In genomic region chr2:142144547-142144946, GRCh38 we compare ENCODE assay signal across 26 cellular contexts. TPM values are rescaled to one million over a fixed set of nuclear protein-coding genes. Genes with fewer than 3 reads are reported as not detected.
"Had no signal": no experiment of that assay in that cellular context is flagged by ENCODE, and none has a peak within 500 bp of the region (broad histone marks: within the 10 kb centered on the region; RNA-seq: fewer than 3 reads in every experiment).

No MANE protein-coding gene starts in this region.

- DNase-seq: colonic mucosa; cortex of kidney; effector CD8-positive, alpha-beta T cell; effector memory CD8-positive, alpha-beta T cell; endodermal cell; erythroblast; esophagus squamous epithelium; foreskin fibroblast; foreskin melanocyte; gastrocnemius medialis; glutamatergic neuron; head of caudate nucleus; heart right ventricle; hippocampal formation; left cardiac atrium; left lung; left ventricle myocardium superior; lower lobe of right lung; mesenchymal stem cell; mucosa of descending colon; naive B cell had no signal

- H3K4me3 ChIP-seq: colonic mucosa, esophagus squamous epithelium, gastrocnemius medialis, heart right ventricle, left lung, lower lobe of right lung, mucosa of descending colon had no signal

- H3K4me1 ChIP-seq: colonic mucosa, esophagus squamous epithelium, gastrocnemius medialis, heart right ventricle, left lung, lower lobe of right lung had no signal

- H3K27ac ChIP-seq: colonic mucosa, epithelial cell of prostate, esophagus squamous epithelium, gastrocnemius medialis, heart right ventricle, left lung, lower lobe of right lung had no signal

- H3K36me3 ChIP-seq: colonic mucosa, esophagus squamous epithelium, gastrocnemius medialis, heart right ventricle, left lung, lower lobe of right lung had no signal

- ATAC-seq: effector memory CD8-positive, alpha-beta T cell; esophagus mucosa; gastrocnemius medialis; heart right ventricle; left cardiac atrium; left lung; left ventricle myocardium superior; lower lobe of right lung; mucosa of descending colon had no signal

- H3K27me3 ChIP-seq: colonic mucosa, esophagus squamous epithelium, gastrocnemius medialis, left lung had no signal

- H3K9me3 ChIP-seq: colonic mucosa, esophagus squamous epithelium, gastrocnemius medialis, heart right ventricle, left lung, lower lobe of right lung, mucosa of descending colon had no signal

RNA-seq across cellular contexts. Expression of gene LRP1B, which starts 13.7 kb away (rescaled TPM):
- total RNA-seq: glomerular endothelial cell, lung microvascular endothelial cell had no signal
- polyA plus RNA-seq: keratinocyte had no signal
